ENCODE assay signal across 1 cellular context in genomic region chr1:155940531-155940992, GRCh38.
TF ChIP-seq lines count a peak whose summit lies in the region.

No MANE protein-coding gene starts in this region.

TF ChIP-seq in HepG2, 621 proteins besides CTCF, POLR2A, EP300 and RAD21 (continued from another document and continues in another):
- TF ChIP-seq ZNF331 (CRISPR knock-in tag; IDR thresholded peaks at IDR 0.05): peak; percentile 70
- TF ChIP-seq ZNF441 (CRISPR knock-in tag; IDR thresholded peaks at IDR 0.05; ENCODE audit: borderline replicate concordance): peak; percentile 36; the same call in 1 of the 2 replicates
- TF ChIP-seq DNMT3B (CRISPR knock-in tag; conservative IDR thresholded peaks at IDR 0.05): no peak; the same call in 1 of the 2 replicates
- no peak for TF ChIP-seq ZNF788 (CRISPR knock-in tag; IDR thresholded peaks at IDR 0.05; ENCODE audit: borderline replicate concordance)
- TF ChIP-seq ZBTB40 (IDR thresholded peaks at IDR 0.05): no peak
- no peak for TF ChIP-seq ZBTB40 (CRISPR knock-in tag; IDR thresholded peaks at IDR 0.05)
- no peak for TF ChIP-seq ATF7-NPFF (CRISPR knock-in tag; IDR thresholded peaks at IDR 0.05; ENCODE audit: low read depth)
- no peak for TF ChIP-seq NPAS2 (CRISPR knock-in tag; IDR thresholded peaks at IDR 0.05; ENCODE audit: borderline replicate concordance)
- TF ChIP-seq ISL2 (CRISPR knock-in tag; IDR thresholded peaks at IDR 0.05): 0 out of 2 replicates have a peak, but pooled peaks have one; percentile 10
- TF ChIP-seq KLF15 (CRISPR knock-in tag; IDR thresholded peaks at IDR 0.05; ENCODE audit: borderline replicate concordance): no peak
- TF ChIP-seq REPIN1 (CRISPR knock-in tag; IDR thresholded peaks at IDR 0.05; ENCODE audit: borderline replicate concordance, low read depth): no peak
- TF ChIP-seq AKNA (CRISPR knock-in tag; IDR thresholded peaks at IDR 0.05; ENCODE audit: borderline replicate concordance): no peak
- peak; percentile 35; the same call in 1 of the 2 replicates for TF ChIP-seq HMG20A (CRISPR knock-in tag; IDR thresholded peaks at IDR 0.05; ENCODE audit: borderline replicate concordance)
- TF ChIP-seq ZBTB14 (CRISPR knock-in tag; IDR thresholded peaks at IDR 0.05): no peak
- TF ChIP-seq RBM39 (IDR thresholded peaks at IDR 0.05; ENCODE audit: low read depth, low read length, poor library complexity, severe bottlenecking): no peak
- TF ChIP-seq TEAD3 (CRISPR knock-in tag; optimal IDR thresholded peaks at IDR 0.05; ENCODE audit: borderline replicate concordance): peak; percentile 92
- TF ChIP-seq ZNF121 (CRISPR knock-in tag; IDR thresholded peaks at IDR 0.05): no peak
- no peak for TF ChIP-seq PCBP2 (optimal IDR thresholded peaks at IDR 0.05; ENCODE audit: low read depth, low read length, poor library complexity, severe bottlenecking)
- no peak; the same call in 1 of the 2 replicates for TF ChIP-seq ZZZ3 (CRISPR knock-in tag; IDR thresholded peaks at IDR 0.05; ENCODE audit: borderline replicate concordance)
- TF ChIP-seq ZNF740 (CRISPR knock-in tag; IDR thresholded peaks at IDR 0.05): no peak
- no peak for TF ChIP-seq ZIK1 (CRISPR knock-in tag; IDR thresholded peaks at IDR 0.05; ENCODE audit: borderline replicate concordance, low read depth)
- TF ChIP-seq CENPT (CRISPR knock-in tag; IDR thresholded peaks at IDR 0.05; ENCODE audit: low read depth): no peak
- no peak for TF ChIP-seq BCLAF1 (IDR thresholded peaks at IDR 0.05)
- TF ChIP-seq CEBPG (CRISPR knock-in tag; IDR thresholded peaks at IDR 0.05): 0 out of 2 replicates have a peak, but pooled peaks have one; percentile 16
- TF ChIP-seq CHD4 (IDR thresholded peaks at IDR 0.05; ENCODE audit: borderline replicate concordance, low read length): no peak
- no peak for TF ChIP-seq KIAA2018 (CRISPR knock-in tag; IDR thresholded peaks at IDR 0.05; ENCODE audit: borderline replicate concordance)
- no peak for TF ChIP-seq ZMYM2 (CRISPR knock-in tag; IDR thresholded peaks at IDR 0.05)
